9 cellular contexts compared by ENCODE assay signal in genomic region chr14:22737052-22737451, GRCh38. TPM values are rescaled to one million over a fixed set of nuclear protein-coding genes. Genes with fewer than 3 reads are reported as not detected.
DNase-seq lines count a peak whose midpoint lies in the region; ATAC-seq and TF ChIP-seq lines count a peak whose summit lies in the region.
"Had no signal": no experiment of that assay in that cellular context is flagged by ENCODE, and none has a peak within 500 bp of the region (broad histone marks: within the 10 kb centered on the region; RNA-seq: fewer than 3 reads in every experiment).

No MANE protein-coding gene starts in this region.

- WGBS in right cardiac atrium: 91% methylated on average over 1 of the region's 1 CpG

- H2AFZ ChIP-seq in PC-3 (ENCODE audit: low read length): no peak overlapping the region

- H4K20me1 ChIP-seq in PC-3 (ENCODE audit: low read length): no peaks in the 10 kb centered on the region

- H3K27ac ChIP-seq in PC-3 (ENCODE audit: low read length): no peak overlapping the region
- H3K27ac ChIP-seq in right cardiac atrium (ENCODE audit: low read length): no peak overlapping the region

- intact Hi-C loops in activated CD4-positive, alpha-beta T cell treated with anti-CD3 and anti-CD28 coated beads, Interleukin-2, amount 10 ng/mL, durations not matched to agents 24 days and 14 days (cut with micrococcal nuclease): loop anchor here (5.0 kb wide), 1 partner anchor 150 kb away; the partner anchor contains the start of gene DAD1
- intact Hi-C loops in activated CD8-positive, alpha-beta T cell treated with anti-CD3 and anti-CD28 coated beads for 36 hours (cut with micrococcal nuclease): no loop called here
- intact Hi-C loops in PC-3 (cut with micrococcal nuclease) (no loop called here), right cardiac atrium (cut with DNase I) (no loop called here)

- H3K27me3 ChIP-seq in PC-3 (ENCODE audit: low read length) (no peaks in the 10 kb centered on the region), right cardiac atrium (ENCODE audit: control insufficient read depth, insufficient read depth) (no peaks in the 10 kb centered on the region)

- no TSS peak for BruUV-seq in PC-3 (replicated peaks; lab: Mats Ljungman, UMichigan)

- H3K4me3 Mint-ChIP-seq in activated CD4-positive, alpha-beta T cell treated with anti-CD3 and anti-CD28 coated beads, Interleukin-2, amount 10 ng/mL, durations not matched to agents 24 days and 14 days: no peak overlapping the region
- no peak overlapping the region for H3K4me3 Mint-ChIP-seq in activated CD8-positive, alpha-beta T cell treated with anti-CD3 and anti-CD28 coated beads for 36 hours
- H3K4me3 Mint-ChIP-seq in mesothelial cell of epicardium: no peak overlapping the region

- peak overlapping the region; percentile 82 for H3K27ac Mint-ChIP-seq in activated CD4-positive, alpha-beta T cell treated with anti-CD3 and anti-CD28 coated beads, Interleukin-2, amount 10 ng/mL, durations not matched to agents 24 days and 14 days
- H3K27ac Mint-ChIP-seq in activated CD8-positive, alpha-beta T cell treated with anti-CD3 and anti-CD28 coated beads for 36 hours: peak overlapping the region; percentile 73
- H3K27ac Mint-ChIP-seq in mesothelial cell of epicardium: no peak overlapping the region

- peaks cover 2% of the 10 kb centered on the region for H3K27me3 Mint-ChIP-seq in activated CD4-positive, alpha-beta T cell treated with anti-CD3 and anti-CD28 coated beads, Interleukin-2, amount 10 ng/mL, durations not matched to agents 24 days and 14 days
- H3K27me3 Mint-ChIP-seq in activated CD8-positive, alpha-beta T cell treated with anti-CD3 and anti-CD28 coated beads for 36 hours: peaks cover 4% of the 10 kb centered on the region
- H3K27me3 Mint-ChIP-seq in mesothelial cell of epicardium (ENCODE audit: low read depth): no peaks in the 10 kb centered on the region

- H3K4me3 ChIP-seq in PC-3 (ENCODE audit: low read length): no peak overlapping the region
- no peak overlapping the region for H3K4me3 ChIP-seq in right cardiac atrium (ENCODE audit: low read length)

- POLR2A ChIA-PET in activated CD8-positive, alpha-beta T cell treated with anti-CD3 and anti-CD28 coated beads for 36 hours (lab: Charles Lee): no interaction called here
- POLR2A ChIA-PET in PC-3 (lab: Charles Lee; ENCODE audit: unreplicated experiment): no interaction called here

- no peaks in the 10 kb centered on the region for H3F3A ChIP-seq in PC-3 (ENCODE audit: low read length, unreplicated experiment)

- H3K36me3 ChIP-seq in PC-3 (ENCODE audit: low read depth, low read length): no peaks in the 10 kb centered on the region

- peaks cover 24% of the 10 kb centered on the region for H3K4me1 Mint-ChIP-seq in activated CD4-positive, alpha-beta T cell treated with anti-CD3 and anti-CD28 coated beads, Interleukin-2, amount 10 ng/mL, durations not matched to agents 24 days and 14 days
- H3K4me1 Mint-ChIP-seq in activated CD8-positive, alpha-beta T cell treated with anti-CD3 and anti-CD28 coated beads for 36 hours (ENCODE audit: low read depth): peaks cover 7% of the 10 kb centered on the region
- no peaks in the 10 kb centered on the region for H3K4me1 Mint-ChIP-seq in mesothelial cell of epicardium

- peaks cover 2% of the 10 kb centered on the region for H3K36me3 Mint-ChIP-seq in activated CD4-positive, alpha-beta T cell treated with anti-CD3 and anti-CD28 coated beads, Interleukin-2, amount 10 ng/mL, durations not matched to agents 24 days and 14 days (ENCODE audit: low read depth)
- H3K36me3 Mint-ChIP-seq in activated CD8-positive, alpha-beta T cell treated with anti-CD3 and anti-CD28 coated beads for 36 hours (ENCODE audit: low read depth): no peaks in the 10 kb centered on the region
- H3K36me3 Mint-ChIP-seq in mesothelial cell of epicardium: no peaks in the 10 kb centered on the region

- H3K4me1 ChIP-seq in PC-3 (ENCODE audit: insufficient read depth, low read length) (no peaks in the 10 kb centered on the region), right cardiac atrium (ENCODE audit: control insufficient read depth, insufficient read depth, low read length) (peaks cover 2% of the 10 kb centered on the region)

- H3K9me3 Mint-ChIP-seq in activated CD4-positive, alpha-beta T cell treated with anti-CD3 and anti-CD28 coated beads, Interleukin-2, amount 10 ng/mL, durations not matched to agents 24 days and 14 days: peaks cover 8% of the 10 kb centered on the region
- no peaks in the 10 kb centered on the region for H3K9me3 Mint-ChIP-seq in activated CD8-positive, alpha-beta T cell treated with anti-CD3 and anti-CD28 coated beads for 36 hours
- peaks cover 3% of the 10 kb centered on the region for H3K9me3 Mint-ChIP-seq in mesothelial cell of epicardium

- H3K79me2 ChIP-seq in PC-3 (ENCODE audit: low read length): no peaks in the 10 kb centered on the region

- H3K9me3 ChIP-seq in PC-3 (ENCODE audit: low read length) (no peaks in the 10 kb centered on the region), right cardiac atrium (ENCODE audit: control insufficient read depth, low read length) (no peaks in the 10 kb centered on the region)

- DNase-seq in activated CD4-positive, alpha-beta T cell treated with anti-CD3 and anti-CD28 coated beads, Interleukin-2, amount 10 ng/mL, durations not matched to agents 24 days and 14 days: peak; percentile 83
- no peak for DNase-seq in activated CD4-positive, alpha-beta T cell treated with anti-CD3 and anti-CD28 coated beads, Interleukin-2, amount 50 U/mL, for 4 hours
- DNase-seq in activated CD8-positive, alpha-beta T cell treated with anti-CD3 and anti-CD28 coated beads for 36 hours: peak; percentile 69
- peak; percentile 42 to 44 for DNase-seq in stimulated activated CD8-positive, alpha-beta memory T cell treated with anti-CD3 and anti-CD28 coated beads, Interleukin-15, amount 100 ng/mL, for 48 hours (ENCODE audit: low read depth in 2 of 2)
- DNase-seq in mesothelial cell of epicardium (ENCODE audit: low spot score in 2 of 2, unreplicated experiment in 2 of 2) (no peak), PC-3 (no peak), right cardiac atrium (no peak)
- DNase-seq: ACHN had no signal

- ATAC-seq in HG02798 (IDR thresholded peaks at IDR 0.05; ENCODE audit: poor library complexity, unreplicated experiment): peak; percentile 62
- peak; percentile 98 for ATAC-seq in activated CD8-positive, alpha-beta T cell treated with anti-CD3 and anti-CD28 coated beads for 36 hours
- ATAC-seq in PC-3: no peak
- no peak for ATAC-seq in right cardiac atrium

- no peaks in the 10 kb centered on the region for H3K9me2 ChIP-seq in PC-3 (replicated peaks; ENCODE audit: low read length)

- TF ChIP-seq CTCF in activated CD8-positive, alpha-beta T cell treated with anti-CD3 and anti-CD28 coated beads for 36 hours (IDR thresholded peaks at IDR 0.05): no peak
- TF ChIP-seq CTCF in mesothelial cell of epicardium (IDR thresholded peaks at IDR 0.05; ENCODE audit: unreplicated experiment) (no peak), PC-3 (conservative IDR thresholded peaks at IDR 0.05; ENCODE audit: low read depth, low read length) (no peak)

- no peak overlapping the region for H3K9ac ChIP-seq in PC-3 (ENCODE audit: low read length)

- CTCF ChIA-PET in activated CD8-positive, alpha-beta T cell treated with anti-CD3 and anti-CD28 coated beads for 36 hours (lab: Charles Lee): no interaction called here
- CTCF ChIA-PET in PC-3 (lab: Charles Lee): no interaction called here

- no peak overlapping the region for H3K4me2 ChIP-seq in PC-3 (ENCODE audit: low read length)

RNA-seq across cellular contexts. Expression of gene OXA1L, which starts 29.4 kb away (rescaled TPM):
- total RNA-seq in activated CD4-positive, alpha-beta T cell treated with anti-CD3 and anti-CD28 coated beads, Interleukin-2, amount 10 ng/mL, durations not matched to agents 24 days and 14 days: 119 and 126 TPM in 2 replicates
- 100 to 1,000 TPM; 134 to 140 TPM for total RNA-seq in activated CD8-positive, alpha-beta T cell treated with anti-CD3 and anti-CD28 coated beads for 36 hours
- 115 to 118 TPM (median 117 TPM) in 3 replicates for total RNA-seq in mesothelial cell of epicardium
- 126 and 146 TPM in 2 replicates for total RNA-seq in PC-3 (2014; rRNA removed)
- 100 to 1,000 TPM in 3 of 4 donors, 10 to 100 TPM in 1; 92.6 to 123 (median 114) TPM for total RNA-seq in right cardiac atrium
- 134 TPM for polyA plus RNA-seq in right cardiac atrium

Comparison
In these comparisons a context has a peak if more than half of its experiments do, and no peak if none do; other contexts are left out.
1. DNase-seq: peak in activated CD4-positive, alpha-beta T cell treated with anti-CD3 and anti-CD28 coated beads, Interleukin-2, amount 10 ng/mL, durations not matched to agents 24 days and 14 days (single experiment), activated CD8-positive, alpha-beta T cell treated with anti-CD3 and anti-CD28 coated beads for 36 hours (single experiment) and stimulated activated CD8-positive, alpha-beta memory T cell treated with anti-CD3 and anti-CD28 coated beads, Interleukin-15, amount 100 ng/mL, for 48 hours (2 of 2); none in activated CD4-positive, alpha-beta T cell treated with anti-CD3 and anti-CD28 coated beads, Interleukin-2, amount 50 U/mL, for 4 hours (0 of 2), mesothelial cell of epicardium (0 of 2), PC-3 (single experiment) and right cardiac atrium (0 of 3).
2. ATAC-seq: peak in HG02798 (single experiment) and activated CD8-positive, alpha-beta T cell treated with anti-CD3 and anti-CD28 coated beads for 36 hours (single experiment); none in PC-3 (single experiment) and right cardiac atrium (0 of 2).